Comparison of ENCODE assay signal across 9 cellular contexts in the genomic region with DNA sequence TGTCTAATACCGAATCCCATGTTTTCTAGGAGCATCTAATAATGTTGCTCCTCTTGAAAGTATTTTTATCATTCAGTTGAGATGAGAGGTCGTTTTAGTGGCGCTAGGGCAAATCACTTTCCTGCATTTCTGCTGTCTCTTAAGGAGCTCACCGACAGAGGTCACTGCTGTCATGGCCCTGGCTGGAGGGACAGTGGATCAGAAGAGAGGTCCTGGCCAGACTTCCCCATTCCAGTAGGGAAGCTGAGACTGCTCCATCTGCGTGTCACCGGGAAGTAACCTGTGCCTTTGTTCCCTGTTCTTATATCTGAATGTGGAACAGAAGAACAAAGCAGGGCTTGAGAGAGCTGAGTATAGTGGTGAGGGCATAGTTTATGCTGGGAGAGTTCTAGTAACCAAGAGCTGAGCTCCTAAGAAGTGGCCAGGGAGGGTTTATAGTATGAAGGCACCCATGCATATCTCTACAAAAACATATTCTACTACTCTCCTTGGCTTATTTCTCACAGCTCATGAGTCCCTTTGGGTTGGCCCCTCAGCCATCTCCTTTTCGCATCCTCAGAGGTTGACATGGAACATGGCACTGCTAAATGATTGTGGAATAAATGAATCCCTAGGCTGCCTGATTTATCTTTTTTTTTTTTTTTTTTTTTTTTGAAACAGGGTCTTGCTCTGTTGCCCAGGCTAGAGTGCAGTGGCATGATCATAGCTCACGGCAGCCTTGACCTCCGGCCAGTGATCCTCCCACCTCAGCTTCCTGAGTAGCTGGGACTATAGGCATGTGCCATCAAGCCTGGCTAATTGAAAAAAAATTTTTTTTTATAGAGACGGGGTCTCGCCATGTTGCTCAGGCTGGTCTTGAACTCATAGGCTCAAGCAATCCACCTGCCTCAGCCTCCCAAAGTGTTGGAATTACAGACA. TPM values are rescaled to one million over a fixed set of nuclear protein-coding genes. Genes with fewer than 3 reads are reported as not detected.
DNase-seq lines count a peak whose midpoint lies in the region; ATAC-seq and TF ChIP-seq lines count a peak whose summit lies in the region.
"Had no signal": no experiment of that assay in that cellular context is flagged by ENCODE, and none has a peak within 500 bp of the region (broad histone marks: within the 10 kb centered on the region; RNA-seq: fewer than 3 reads in every experiment).

No MANE protein-coding gene starts in this region.

- H3K27me3 ChIP-seq in foreskin keratinocyte: no peaks in the 10 kb centered on the region

- H3K9me3 ChIP-seq in T-helper 17 cell (ENCODE audit: control insufficient read depth, low read length, poor library complexity, severe bottlenecking): no peaks in the 10 kb centered on the region

- H3K9me3 Mint-ChIP-seq in neural crest cell: no peaks in the 10 kb centered on the region

- ATAC-seq in T-helper 17 cell (no peak), foreskin keratinocyte (no peak), HG03095 (IDR thresholded peaks at IDR 0.05; ENCODE audit: unreplicated experiment) (no peak), HG02852 (IDR thresholded peaks at IDR 0.05; ENCODE audit: unreplicated experiment) (no peak)

- H3K4me1 Mint-ChIP-seq in T-helper 17 cell (peaks cover 39% of the 10 kb centered on the region), neural crest cell (peaks cover 29% of the 10 kb centered on the region)

- peaks cover 7% of the 10 kb centered on the region for H3K4me1 ChIP-seq in foreskin keratinocyte

- H3K4me3 Mint-ChIP-seq in T-helper 17 cell: no peak overlapping the region
- H3K4me3 Mint-ChIP-seq in neural crest cell: no peak overlapping the region

- peak overlapping the region; percentile 79 for H3K27ac Mint-ChIP-seq in T-helper 17 cell
- H3K27ac Mint-ChIP-seq in neural crest cell (ENCODE audit: unreplicated experiment): no peak overlapping the region

- TF ChIP-seq CTCF in foreskin keratinocyte (conservative IDR thresholded peaks at IDR 0.05) (peak; percentile 38), neural crest cell (conservative IDR thresholded peaks at IDR 0.05) (peak; percentile 48)

- H3K27me3 Mint-ChIP-seq in T-helper 17 cell (no peaks in the 10 kb centered on the region), neural crest cell (ENCODE audit: low read depth) (no peaks in the 10 kb centered on the region)

- peak; percentile 88 for DNase-seq in CD1c-positive myeloid dendritic cell (ENCODE audit: extremely low spot score)
- no peak for DNase-seq in T-helper 17 cell
- no peak for DNase-seq in foreskin keratinocyte
- DNase-seq in neural crest cell (ENCODE audit: low read depth, low spot score): peak; percentile 24
- DNase-seq in NCI-H510A (lab: John Stamatoyannopoulos, UW): no peak
- no peak for DNase-seq in NCI-H128 (lab: John Stamatoyannopoulos, UW; ENCODE audit: unreplicated experiment)
- DNase-seq: NCI-H524 had no signal

- H3K36me3 Mint-ChIP-seq in T-helper 17 cell (ENCODE audit: low read depth): no peaks in the 10 kb centered on the region
- H3K36me3 Mint-ChIP-seq in neural crest cell (ENCODE audit: low read depth): no peaks in the 10 kb centered on the region

- no peak overlapping the region for H3K27ac ChIP-seq in foreskin keratinocyte

RNA-seq across cellular contexts. Expression of a gene that starts 27.2 kb away (rescaled TPM):
- total RNA-seq in T-helper 17 cell: 100 to 1,000 TPM; 102 to 104 TPM
- total RNA-seq in foreskin keratinocyte: 136 and 157 TPM in 2 replicates
- polyA plus RNA-seq in foreskin keratinocyte: 279 and 299 TPM in 2 replicates
- 71.8 and 76.4 TPM in 2 replicates for total RNA-seq in neural crest cell

RNA-seq across cellular contexts. Expression of a gene that starts 45.3 kb away (rescaled TPM):
- 100 to 1,000 TPM in 1 of 2 donors, 10 to 100 TPM in 1; 93.8 to 110 TPM for total RNA-seq in T-helper 17 cell
- 2.8 and 2.9 TPM in 2 replicates for total RNA-seq in foreskin keratinocyte
- 0.25 and 0.31 TPM in 2 replicates for polyA plus RNA-seq in foreskin keratinocyte
- total RNA-seq in neural crest cell: 4.6 and 5.2 TPM in 2 replicates

RNA-seq across cellular contexts. Expression of a gene that starts 51.6 kb away (rescaled TPM):
- total RNA-seq in T-helper 17 cell: 10 to 100 TPM; 13.9 to 17.7 TPM
- 71.0 and 80.3 TPM in 2 replicates for total RNA-seq in foreskin keratinocyte
- polyA plus RNA-seq in foreskin keratinocyte: 101 and 110 TPM in 2 replicates
- 54.6 and 57.5 TPM in 2 replicates for total RNA-seq in neural crest cell

Comparison
In these comparisons a context has a peak if more than half of its experiments do, and no peak if none do; other contexts are left out.
1. DNase-seq: peak in CD1c-positive myeloid dendritic cell (single experiment) and neural crest cell (single experiment); none in T-helper 17 cell (0 of 3), foreskin keratinocyte (0 of 2), NCI-H510A (single experiment) and NCI-H128 (single experiment).
2. RNA of a gene that starts 45.3 kb away (total RNA-seq): 93.8 to 110 TPM in T-helper 17 cell; 4.6 to 5.2 TPM in neural crest cell and 2.8 to 2.9 TPM in foreskin keratinocyte; every median in the first group is over 10 times any median in the second.